12 cellular contexts compared by ENCODE assay signal in the genomic region with DNA sequence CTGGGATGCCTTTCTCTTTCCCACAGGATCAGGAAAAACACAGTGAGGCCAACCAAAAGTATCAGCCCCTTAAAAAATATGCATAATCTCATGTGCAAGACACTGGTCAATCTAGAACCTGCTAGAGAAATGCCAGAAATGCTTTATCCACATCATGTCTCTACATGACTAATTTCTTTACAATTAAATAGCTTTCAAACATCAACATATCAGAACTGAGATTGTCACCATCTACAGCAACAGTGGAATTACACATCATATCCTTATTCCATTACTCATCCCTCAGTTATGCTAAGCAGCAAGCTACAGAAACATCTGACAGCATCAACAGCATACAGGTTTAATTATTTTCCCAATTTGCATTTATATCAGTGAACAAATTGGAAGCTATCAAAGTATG.
DNase-seq lines count a peak whose midpoint lies in the region; ATAC-seq, FAIRE-seq and TF ChIP-seq lines count a peak whose summit lies in the region.
"Had no signal": no experiment of that assay in that cellular context is flagged by ENCODE, and none has a peak within 500 bp of the region (broad histone marks: within the 10 kb centered on the region; RNA-seq: fewer than 3 reads in every experiment).

No MANE protein-coding gene starts in this region.

- peak overlapping the region; percentile 24; the same call in 1 of the 3 replicates for H3K4me2 ChIP-seq in A549

- no peak for TF ChIP-seq EP300 in A549 (IDR thresholded peaks at IDR 0.05)

- TF ChIP-seq POLR2A in A549 (IDR thresholded peaks at IDR 0.05; ENCODE audit: low read length) = no peak
- no peak for TF ChIP-seq POLR2A in H54 (IDR thresholded peaks at IDR 0.05; ENCODE audit: low read depth, low read length)

- no peak for TF ChIP-seq RAD21 in A549 (conservative IDR thresholded peaks at IDR 0.05 in 1 of 2, IDR thresholded peaks at IDR 0.05 in 1 of 2)

- peaks cover 53% of the 10 kb centered on the region for H3K4me1 Mint-ChIP-seq in stimulated activated memory B cell treated with anti-CD40 and anti-IgM and Interleukin-4, amounts not matched to agents 10 μg/mL and 1 μg/mL and 100 μg/mL, for 72 hours

- H3K9me3 Mint-ChIP-seq in stimulated activated memory B cell treated with anti-CD40 and anti-IgM and Interleukin-4, amounts not matched to agents 10 μg/mL and 1 μg/mL and 100 μg/mL, for 72 hours = no peaks in the 10 kb centered on the region
- H3K9me3 Mint-ChIP-seq: memory B cell had no signal

- ATAC-seq in A549 (peak; percentile 71 to 74; a peak in 5 of 6 replicates), GM18909 (IDR thresholded peaks at IDR 0.05; ENCODE audit: poor library complexity, unreplicated experiment) (no peak), HG03095 (IDR thresholded peaks at IDR 0.05; ENCODE audit: unreplicated experiment) (no peak)
- ATAC-seq in stimulated activated memory B cell treated with anti-CD40 and anti-IgM and Interleukin-4, amounts not matched to agents 10 μg/mL and 1 μg/mL and 100 μg/mL, for 72 hours = no peak

- no peak for FAIRE-seq in A549 (lab: Jason Lieb, UNC)
- FAIRE-seq in H54 (lab: Jason Lieb, UNC) = peak; percentile 94

- H3K27ac ChIP-seq in A549 = no peak overlapping the region; a peak in 1 of 6 replicates

- peaks cover 65% of the 10 kb centered on the region for H3K36me3 Mint-ChIP-seq in stimulated activated memory B cell treated with anti-CD40 and anti-IgM and Interleukin-4, amounts not matched to agents 10 μg/mL and 1 μg/mL and 100 μg/mL, for 72 hours

- POLR2A ChIA-PET in A549 (lab: Yijun Ruan, JAX) = interaction anchor here (1.0 kb wide), 1 partner anchor 91 kb away, joined by 3 read pairs; a partner anchor contains a TSS

- CTCF ChIA-PET in A549 (lab: Yijun Ruan, JAX) = no interaction called here

- H3K27me3 Mint-ChIP-seq in stimulated activated memory B cell treated with anti-CD40 and anti-IgM and Interleukin-4, amounts not matched to agents 10 μg/mL and 1 μg/mL and 100 μg/mL, for 72 hours = no peaks in the 10 kb centered on the region
- H3K27me3 Mint-ChIP-seq: memory B cell had no signal

- TF ChIP-seq CTCF in A549 (IDR thresholded peaks at IDR 0.05) = no peak

- no peaks in the 10 kb centered on the region for H3K27me3 ChIP-seq in adipocyte (replicated peaks; ENCODE audit: control insufficient read depth, insufficient read depth, low read length)

- peaks cover 25% of the 10 kb centered on the region for H3K36me3 ChIP-seq in adipocyte (ENCODE audit: control insufficient read depth, insufficient read depth, low read length, severe bottlenecking)

- H3K9me3 ChIP-seq in A549 (no peaks in the 10 kb centered on the region), adipocyte (ENCODE audit: control insufficient read depth, low read length) (no peaks in the 10 kb centered on the region)

- DNase-seq in A549 (ENCODE audit: low read depth in 1 of 2, low spot score in 1 of 2) (peak; percentile 17 to 26), H54 (ENCODE audit: insufficient read length, low spot score) (peak; percentile 61), adipocyte (ENCODE audit: low read depth) (peak; percentile 72), hepatic stellate cell (ENCODE audit: low spot score) (peak; percentile 44), NCI-H446 (lab: John Stamatoyannopoulos, UW) (no peak)
- DNase-seq: activated CD8-positive, alpha-beta memory T cell treated with anti-CD3 and anti-CD28 coated beads, Interleukin-2, amount 50 U/mL, for 4 hours; Calu3; NCI-H446 treated with DMSO at 0.1 percent for 48 hours had no signal

- H3K4me3 ChIP-seq in A549 = no peak overlapping the region
- H3K4me3 ChIP-seq in adipocyte (ENCODE audit: low read length) = no peak overlapping the region

- no peak overlapping the region for H3K4me3 Mint-ChIP-seq in stimulated activated memory B cell treated with anti-CD40 and anti-IgM and Interleukin-4, amounts not matched to agents 10 μg/mL and 1 μg/mL and 100 μg/mL, for 72 hours
- H3K4me3 Mint-ChIP-seq: memory B cell had no signal

- H3K4me1 ChIP-seq in A549 = peaks cover 27% of the 10 kb centered on the region
- H3K4me1 ChIP-seq in adipocyte (ENCODE audit: control insufficient read depth, insufficient read depth, low read length) = peaks cover 22% of the 10 kb centered on the region

- H3K27ac Mint-ChIP-seq in stimulated activated memory B cell treated with anti-CD40 and anti-IgM and Interleukin-4, amounts not matched to agents 10 μg/mL and 1 μg/mL and 100 μg/mL, for 72 hours = no peak overlapping the region

- no peak overlapping the region for H3K9ac ChIP-seq in adipocyte (ENCODE audit: low read length)

TF ChIP-seq in A549, 52 proteins besides CTCF, POLR2A, EP300 and RAD21:
- TF ChIP-seq FOSL2 (IDR thresholded peaks at IDR 0.05) = no peak
- TF ChIP-seq FOSL2 (CRISPR knock-in tag; IDR thresholded peaks at IDR 0.05) = peak; percentile 36; the same call in 1 of the 2 replicates
- TF ChIP-seq ESRRA (IDR thresholded peaks at IDR 0.05; ENCODE audit: borderline replicate concordance, low read length) = no peak

Comparison
In these comparisons a context has a peak if more than half of its experiments do, and no peak if none do; other contexts are left out.
1. ATAC-seq: peak in A549 (2 of 2); none in GM18909 (single experiment), stimulated activated memory B cell treated with anti-CD40 and anti-IgM and Interleukin-4, amounts not matched to agents 10 μg/mL and 1 μg/mL and 100 μg/mL, for 72 hours (single experiment) and HG03095 (single experiment).
2. DNase-seq: peak in A549 (2 of 2), H54 (single experiment), adipocyte (single experiment) and hepatic stellate cell (single experiment); none in NCI-H446 (0 of 2).